30 cellular contexts compared by ENCODE assay signal in genomic region chr9:105837261-105837660, GRCh38.
"Had no signal": no experiment of that assay in that cellular context is flagged by ENCODE, and none has a peak within 500 bp of the region (broad histone marks: within the 10 kb centered on the region; RNA-seq: fewer than 3 reads in every experiment).

No MANE protein-coding gene starts in this region.

- H3K4me1 ChIP-seq: pancreas, prostate gland, sigmoid colon, testis, thyroid gland, transverse colon, upper lobe of right lung had no signal

- H3K4me3 ChIP-seq: heart left ventricle, left ventricle myocardium inferior, lung, pancreas, prostate gland, sigmoid colon, smooth muscle cell, testis, thyroid gland, transverse colon, upper lobe of right lung had no signal

- H3K27ac Mint-ChIP-seq: immature natural killer cell; mesothelial cell of epicardium; naive thymus-derived CD4-positive, alpha-beta T cell; natural killer cell treated with Interleukin-12 subunit alpha and Interleukin-12 subunit beta and Interleukin-15 and Interleukin-18, amount 100 ng/mL, for 72 hours; stimulated activated memory B cell treated with anti-CD40 and anti-IgM and Interleukin-4, amounts not matched to agents 10 μg/mL and 1 μg/mL and 100 μg/mL, for 72 hours; stimulated activated naive CD8-positive, alpha-beta T cell treated with anti-CD3 and anti-CD28 coated beads, Interleukin-15, amount 100 ng/mL, for 72 hours had no signal

- H3K4me2 ChIP-seq: smooth muscle cell had no signal

- H3K27me3 Mint-ChIP-seq: stimulated activated memory B cell treated with anti-CD40 and anti-IgM and Interleukin-4, amounts not matched to agents 10 μg/mL and 1 μg/mL and 100 μg/mL, for 72 hours; stimulated activated naive CD8-positive, alpha-beta T cell treated with anti-CD3 and anti-CD28 coated beads, Interleukin-15, amount 100 ng/mL, for 72 hours had no signal

- H3K4me1 Mint-ChIP-seq: stimulated activated memory B cell treated with anti-CD40 and anti-IgM and Interleukin-4, amounts not matched to agents 10 μg/mL and 1 μg/mL and 100 μg/mL, for 72 hours; stimulated activated naive CD8-positive, alpha-beta T cell treated with anti-CD3 and anti-CD28 coated beads, Interleukin-15, amount 100 ng/mL, for 72 hours had no signal

- H3K36me3 ChIP-seq: heart left ventricle, left ventricle myocardium inferior, pancreas, prostate gland, sigmoid colon, thyroid gland, transverse colon, upper lobe of right lung had no signal

- H3K27ac ChIP-seq: heart left ventricle, left ventricle myocardium inferior, pancreas, prostate gland, sigmoid colon, testis, thyroid gland, transverse colon, upper lobe of right lung had no signal

- H3K27me3 ChIP-seq: heart left ventricle, pancreas, sigmoid colon, testis, thyroid gland, transverse colon, upper lobe of right lung had no signal

- H3K9me3 ChIP-seq: pancreas, prostate gland, sigmoid colon, testis, thyroid gland, transverse colon, upper lobe of right lung had no signal

- H3K9me3 Mint-ChIP-seq: immature natural killer cell; mesothelial cell of epicardium; natural killer cell treated with Interleukin-12 subunit alpha and Interleukin-12 subunit beta and Interleukin-15 and Interleukin-18, amount 100 ng/mL, for 72 hours; neural crest cell; stimulated activated naive CD8-positive, alpha-beta T cell treated with anti-CD3 and anti-CD28 coated beads, Interleukin-15, amount 100 ng/mL, for 72 hours had no signal

- H3K36me3 Mint-ChIP-seq: mesothelial cell of epicardium; naive thymus-derived CD4-positive, alpha-beta T cell; natural killer cell treated with Interleukin-12 subunit alpha and Interleukin-12 subunit beta and Interleukin-15 and Interleukin-18, amount 100 ng/mL, for 72 hours had no signal

- H3K4me3 Mint-ChIP-seq: immature natural killer cell; mesothelial cell of epicardium; naive thymus-derived CD4-positive, alpha-beta T cell; natural killer cell treated with Interleukin-12 subunit alpha and Interleukin-12 subunit beta and Interleukin-15 and Interleukin-18, amount 100 ng/mL, for 72 hours; neural crest cell; stimulated activated memory B cell treated with anti-CD40 and anti-IgM and Interleukin-4, amounts not matched to agents 10 μg/mL and 1 μg/mL and 100 μg/mL, for 72 hours; stimulated activated naive CD8-positive, alpha-beta T cell treated with anti-CD3 and anti-CD28 coated beads, Interleukin-15, amount 100 ng/mL, for 72 hours had no signal

- DNase-seq: glutamatergic neuron; heart left ventricle; hypothalamus; immature natural killer cell; kidney; left colon; left ventricle myocardium inferior; mesendoderm; naive thymus-derived CD4-positive, alpha-beta T cell; pancreas; posterior cingulate gyrus; retina; sigmoid colon; stimulated activated CD4-positive, alpha-beta T cell treated with anti-CD3 and anti-CD28 coated beads, Interleukin-1b, Interleukin-23, amount 100 ng/mL, for 48 hours; stimulated activated CD4-positive, alpha-beta T cell treated with anti-CD3 and anti-CD28 coated beads, Interleukin-2, amount 100 ng/mL, for 48 hours; stimulated activated CD4-positive, alpha-beta T cell treated with anti-CD3 and anti-CD28 coated beads, Interleukin-4, amount 100 ng/mL, for 4 hours; stimulated activated CD8-positive, alpha-beta memory T cell treated with anti-CD3 and anti-CD28 coated beads, Interleukin-4, amount 100 ng/mL, for 48 hours; stimulated activated naive CD4-positive, alpha-beta T cell treated with Interleukin-2 at 50 U/mL for 16 hours; stimulated activated naive CD8-positive, alpha-beta T cell treated with anti-CD3 and anti-CD28 coated beads, Interleukin-15, amount 100 ng/mL, for 72 hours; testis; thyroid gland; transverse colon; upper lobe of right lung had no signal
